8 cellular contexts compared by ENCODE assay signal in genomic region chr17:50361561-50362480, GRCh38. TPM values are rescaled to one million over a fixed set of nuclear protein-coding genes. Genes with fewer than 3 reads are reported as not detected.
A peak's percentile ranks its signal among the peaks of the same experiment; 100 is the strongest.
DNase-seq lines count a peak whose midpoint lies in the region; ATAC-seq lines count a peak whose summit lies in the region.

No MANE protein-coding gene starts in this region.

- in situ Hi-C loops in HAP-1 (cut with MboI; ENCODE audit: low sequenced_read_pairs) = no loop called here

- H2AK5ac ChIP-seq in mesendoderm (ENCODE audit: low read length) = no peak overlapping the region

- H2BK120ac ChIP-seq in mesendoderm (ENCODE audit: low read depth, low read length) = no peak overlapping the region

- peak overlapping the region; percentile 25 for H3K56ac ChIP-seq in mesendoderm (ENCODE audit: low read length)

- no peaks in the 10 kb centered on the region for H3K9me3 ChIP-seq in HAP-1

- no peak overlapping the region for H3K18ac ChIP-seq in mesendoderm (ENCODE audit: low read length)

- no peaks in the 10 kb centered on the region for H3K27me3 ChIP-seq in HAP-1 (ENCODE audit: low read depth)
- H3K27me3 ChIP-seq in mesendoderm (ENCODE audit: insufficient read depth, low read length, poor library complexity) = no peaks in the 10 kb centered on the region

- no peaks in the 10 kb centered on the region for H3K27me3 Mint-ChIP-seq in effector memory CD8-positive, alpha-beta T cell

- no peak overlapping the region for H3K4ac ChIP-seq in mesendoderm (ENCODE audit: low read depth, low read length)

- WGBS in mesendoderm (ENCODE audit: extremely low coverage, insufficient coverage, low lambda C conversion rate) = no CpG with 5 or more reads among the region's 11 CpGs

- H3K4me3 ChIP-seq in HAP-1 = no peak overlapping the region
- no peak overlapping the region for H3K4me3 ChIP-seq in mesendoderm (ENCODE audit: low read length)

- H3K27ac Mint-ChIP-seq in effector memory CD8-positive, alpha-beta T cell = peak overlapping the region; percentile 59 to 81

- H4K8ac ChIP-seq in mesendoderm (ENCODE audit: low read depth, low read length) = no peak overlapping the region

- no peaks in the 10 kb centered on the region for H3K79me1 ChIP-seq in mesendoderm (ENCODE audit: low read length)

- no peak overlapping the region for H3K9ac ChIP-seq in mesendoderm (ENCODE audit: low read length)

- H3K36me3 ChIP-seq in HAP-1 (replicated peaks) (peaks cover 36% of the 10 kb centered on the region), mesendoderm (ENCODE audit: control insufficient read depth, insufficient read depth, low read length) (peaks cover 2% of the 10 kb centered on the region)

- no peak overlapping the region for H2BK15ac ChIP-seq in mesendoderm (replicated peaks; ENCODE audit: low read depth)

- H3K4me1 Mint-ChIP-seq in effector memory CD8-positive, alpha-beta T cell (ENCODE audit: low read depth in 2 of 2) = peaks cover 9 to 12% of the 10 kb centered on the region in 2 donors

- H3K27ac ChIP-seq in mesendoderm (ENCODE audit: low read depth, low read length) = no peak overlapping the region

- H3K9me3 Mint-ChIP-seq in effector memory CD8-positive, alpha-beta T cell = no peaks in the 10 kb centered on the region

- no peaks in the 10 kb centered on the region for H3K79me2 ChIP-seq in mesendoderm (ENCODE audit: control insufficient read depth, insufficient read depth, low read length)

- no peak overlapping the region for H4K5ac ChIP-seq in mesendoderm (ENCODE audit: low read length)

- no peaks in the 10 kb centered on the region for H3K4me1 ChIP-seq in HAP-1
- H3K4me1 ChIP-seq in mesendoderm (ENCODE audit: control insufficient read depth, low read depth, low read length) = no peaks in the 10 kb centered on the region

- no peak overlapping the region for H2BK5ac ChIP-seq in mesendoderm (ENCODE audit: low read length)

- peak; percentile 95 for ATAC-seq in effector memory CD8-positive, alpha-beta T cell (replicated peaks)
- ATAC-seq in HG02759 (IDR thresholded peaks at IDR 0.05; ENCODE audit: unreplicated experiment) = no peak

- H3K4me2 ChIP-seq in mesendoderm (ENCODE audit: low read length) = no peak overlapping the region

- peaks cover 13% of the 10 kb centered on the region for H3K36me3 Mint-ChIP-seq in effector memory CD8-positive, alpha-beta T cell (ENCODE audit: insufficient read depth)

- peak overlapping the region in 1 of 2 donors; percentile 15 for H3K4me3 Mint-ChIP-seq in effector memory CD8-positive, alpha-beta T cell

- no peak overlapping the region for H3K23ac ChIP-seq in mesendoderm (ENCODE audit: low read length)

- DNase-seq in COLO829 (ENCODE audit: low spot score) (peak; percentile 82), HAP-1 (ENCODE audit: low spot score in 2 of 2) (peak; percentile 59 to 69), NCI-H69 (lab: John Stamatoyannopoulos, UW) (peak; percentile 73), mesendoderm (peak; percentile 86)
- peak; percentile 51 for DNase-seq in activated CD4-positive, alpha-beta T cell treated with anti-CD3 and anti-CD28 coated beads, Interleukin-2, amount 50 U/mL, for 1 hour
- peak; percentile 42 to 45 (median 44) for DNase-seq in effector memory CD8-positive, alpha-beta T cell
- peak; percentile 68 for DNase-seq in stimulated activated CD8-positive, alpha-beta memory T cell treated with anti-CD3 and anti-CD28 coated beads, Interleukin-4, amount 100 ng/mL, for 48 hours

RNA-seq across cellular contexts. Expression of gene MRPL27, which starts 11.2 kb away (rescaled TPM):
- 99.9 TPM for polyA plus RNA-seq in mesendoderm (2013, experiment 1 of 2)
- 99.9 TPM for polyA plus RNA-seq in mesendoderm (2013, experiment 2 of 2)

RNA-seq across cellular contexts. Expression of gene EME1, which starts 11.2 kb away (rescaled TPM):
- 7.3 TPM for polyA plus RNA-seq in mesendoderm (2013, experiment 1 of 2)
- polyA plus RNA-seq in mesendoderm (2013, experiment 2 of 2) = 7.1 TPM

RNA-seq across cellular contexts. Expression of gene XYLT2, which starts 15.9 kb away (rescaled TPM):
- polyA plus RNA-seq in mesendoderm (2013, experiment 1 of 2) = 7.8 TPM
- 7.8 TPM for polyA plus RNA-seq in mesendoderm (2013, experiment 2 of 2)

RNA-seq across cellular contexts. Expression of gene LRRC59, which starts 35.5 kb away (rescaled TPM):
- polyA plus RNA-seq in mesendoderm (2013, experiment 1 of 2) = 88.3 TPM
- polyA plus RNA-seq in mesendoderm (2013, experiment 2 of 2) = 89.3 TPM
